Comparison of ENCODE assay signal across 8 cellular contexts in genomic region chr7:140229591-140230516, GRCh38.
DNase-seq lines count a peak whose midpoint lies in the region; ATAC-seq and TF ChIP-seq lines count a peak whose summit lies in the region.

No MANE protein-coding gene starts in this region.

- peak overlapping the region; percentile 64 for H3K4me3 ChIP-seq in GM12864 (ENCODE audit: low read depth, low read length)
- H3K4me3 ChIP-seq in iPS DF 6.9 (ENCODE audit: low read length), result peak overlapping the region; percentile 63; the same call in 1 of the 2 replicates

- no peaks in the 10 kb centered on the region for H3K4me1 ChIP-seq in iPS DF 6.9 (ENCODE audit: control insufficient read depth, insufficient read depth, low read length)

- no peaks in the 10 kb centered on the region for H3K9me3 ChIP-seq in iPS DF 6.9 (ENCODE audit: control insufficient read depth, insufficient read depth, low read length)

- TF ChIP-seq CTCF in GM12864 (IDR thresholded peaks at IDR 0.05; ENCODE audit: low read depth, low read length, missing control alignments), result no peak

- no peaks in the 10 kb centered on the region for H3K27me3 ChIP-seq in iPS DF 6.9 (ENCODE audit: control insufficient read depth, insufficient read depth, low read length)

- no peaks in the 10 kb centered on the region for H3K36me3 ChIP-seq in iPS DF 6.9 (ENCODE audit: control insufficient read depth, insufficient read depth, low read length)

- TF ChIP-seq POLR2A in erythroblast (IDR thresholded peaks at IDR 0.05; ENCODE audit: low read length), result no peak

- H3K27ac ChIP-seq in iPS DF 6.9 (ENCODE audit: low read length), result no peak overlapping the region

- DNase-seq in GM12864 (ENCODE audit: low read depth), result no peak
- peak; percentile 64 for DNase-seq in NCI-H2171 treated with DMSO at 0.1 percent for 48 hours (lab: John Stamatoyannopoulos, UW)
- peak; percentile 29 for DNase-seq in activated gamma-delta T cell treated with anti-CD3 and anti-CD28 coated beads, Interleukin-2, amount 50 U/mL, for 16 hours (ENCODE audit: low read depth)
- DNase-seq in iPS DF 6.9 (ENCODE audit: low read depth, low spot score), result no peak
- DNase-seq in stimulated activated CD4-positive, alpha-beta T cell treated with anti-CD3 and anti-CD28 coated beads, Interleukin-15, amount 100 ng/mL, for 1 hour (ENCODE audit: low read depth in 1 of 2, low spot score in 1 of 2), result peak; percentile 38 to 59
- no peak for DNase-seq in erythroblast (lab: John Stamatoyannopoulos, UW)
- no peak for DNase-seq in NCI-H2081 (lab: John Stamatoyannopoulos, UW)

- WGBS in iPS DF 6.9 (ENCODE audit: insufficient coverage, insufficient read length), result no CpG with 5 or more reads among the region's 44 CpGs

- no peak for ATAC-seq in HG02870 (IDR thresholded peaks at IDR 0.05; ENCODE audit: unreplicated experiment)

Comparison
In these comparisons a context has a peak if more than half of its experiments do, and no peak if none do; other contexts are left out.
1. DNase-seq: peak in NCI-H2171 treated with DMSO at 0.1 percent for 48 hours (single experiment), activated gamma-delta T cell treated with anti-CD3 and anti-CD28 coated beads, Interleukin-2, amount 50 U/mL, for 16 hours (single experiment) and stimulated activated CD4-positive, alpha-beta T cell treated with anti-CD3 and anti-CD28 coated beads, Interleukin-15, amount 100 ng/mL, for 1 hour (2 of 2); none in GM12864 (single experiment), iPS DF 6.9 (single experiment), erythroblast (0 of 2) and NCI-H2081 (0 of 2).